6 cellular contexts compared by ENCODE assay signal in genomic region chr1:244005455-244005854, GRCh38.
"Had no signal": no experiment of that assay in that cellular context is flagged by ENCODE, and none has a peak within 500 bp of the region (broad histone marks: within the 10 kb centered on the region; RNA-seq: fewer than 3 reads in every experiment).

No MANE protein-coding gene starts in this region.

- H3K9ac ChIP-seq: KMS-11 had no signal

- H3K4me2 ChIP-seq: KMS-11 had no signal

- H3K27ac ChIP-seq: HL-60, KMS-11 had no signal

- DNase-seq: IMR-90, KBM-7, KG1 had no signal

- FAIRE-seq: HTR-8/SVneo had no signal
